Comparison of ENCODE assay signal across 1 cellular context in genomic region chr16:2905241-2905987, GRCh38.
TF ChIP-seq lines count a peak whose summit lies in the region.

No MANE protein-coding gene starts in this region.

TF ChIP-seq in A549, 52 proteins besides CTCF, POLR2A, EP300 and RAD21 (continued from another document):
- TF ChIP-seq PBX3 (IDR thresholded peaks at IDR 0.05): peak; percentile 63; the same call in 1 of the 2 replicates
- no peak for TF ChIP-seq NPAS2 (CRISPR knock-in tag; IDR thresholded peaks at IDR 0.05; ENCODE audit: borderline replicate concordance)
- no peak for TF ChIP-seq ESRRA (IDR thresholded peaks at IDR 0.05; ENCODE audit: borderline replicate concordance, low read length)
- TF ChIP-seq CBX2 (IDR thresholded peaks at IDR 0.05; ENCODE audit: borderline replicate concordance, low read depth): no peak
- no peak for TF ChIP-seq ATOH8 (CRISPR knock-in tag; IDR thresholded peaks at IDR 0.05; ENCODE audit: low read depth)
- TF ChIP-seq FOSL2 (IDR thresholded peaks at IDR 0.05): no peak
- no peak for TF ChIP-seq FOSL2 (CRISPR knock-in tag; IDR thresholded peaks at IDR 0.05)
- TF ChIP-seq RFX5 (IDR thresholded peaks at IDR 0.05): no peak
- TF ChIP-seq JUNB (IDR thresholded peaks at IDR 0.05): no peak
- TF ChIP-seq SREBF2 (IDR thresholded peaks at IDR 0.05): no peak
- TF ChIP-seq HOXB13 (CRISPR knock-in tag; IDR thresholded peaks at IDR 0.05; ENCODE audit: low read depth): no peak
- no peak for TF ChIP-seq RARB (CRISPR knock-in tag; IDR thresholded peaks at IDR 0.05)
- TF ChIP-seq HES2 (IDR thresholded peaks at IDR 0.05): no peak
- TF ChIP-seq MAFK (IDR thresholded peaks at IDR 0.05; ENCODE audit: partially characterized antibody): no peak
- peak; percentile 81 for TF ChIP-seq MAX (IDR thresholded peaks at IDR 0.05)
- no peak for TF ChIP-seq HDAC2 (IDR thresholded peaks at IDR 0.05)
- TF ChIP-seq GATA3 (IDR thresholded peaks at IDR 0.05; ENCODE audit: borderline replicate concordance): peak; percentile 27; the same call in 1 of the 2 replicates
- peak; percentile 83; the same call in 1 of the 2 replicates for TF ChIP-seq PHF8 (IDR thresholded peaks at IDR 0.05; ENCODE audit: borderline replicate concordance, low read depth)
- TF ChIP-seq HMGXB4 (CRISPR knock-in tag; IDR thresholded peaks at IDR 0.05; ENCODE audit: borderline replicate concordance): no peak
- TF ChIP-seq MAZ (IDR thresholded peaks at IDR 0.05; ENCODE audit: borderline replicate concordance, low read depth, low read length): 0 out of 2 replicates have a peak, but pooled peaks have one; percentile 79
- TF ChIP-seq CHD4 (IDR thresholded peaks at IDR 0.05; ENCODE audit: borderline replicate concordance): no peak
- no peak for TF ChIP-seq RNF2 (IDR thresholded peaks at IDR 0.05; ENCODE audit: borderline replicate concordance, low read depth)
